In genomic region chr1:56139786-56140185, GRCh38 we compare ENCODE assay signal across 15 cellular contexts.
"Had no signal": no experiment of that assay in that cellular context is flagged by ENCODE, and none has a peak within 500 bp of the region (broad histone marks: within the 10 kb centered on the region; RNA-seq: fewer than 3 reads in every experiment).

No MANE protein-coding gene starts in this region.

- H3K36me3 ChIP-seq: suprapubic skin, transverse colon had no signal

- H3K27ac ChIP-seq: body of pancreas, psoas muscle, suprapubic skin, transverse colon had no signal

- H3K9me3 ChIP-seq: body of pancreas, psoas muscle, suprapubic skin, transverse colon had no signal

- DNase-seq: activated CD4-positive, alpha-beta T cell treated with anti-CD3 and anti-CD28 coated beads, Interleukin-2, amount 50 U/mL, for 48 hours; activated gamma-delta T cell treated with Interleukin-2 at 50 U/mL for 16 hours; body of pancreas; effector memory CD8-positive, alpha-beta T cell; midbrain; psoas muscle; right cardiac atrium; small intestine; stimulated activated CD4-positive, alpha-beta T cell treated with anti-CD3 and anti-CD28 coated beads, Interleukin-15, amount 100 ng/mL, for 24 hours; stimulated activated CD4-positive, alpha-beta T cell treated with anti-CD3 and anti-CD28 coated beads, Interleukin-2, amount 100 ng/mL, for 48 hours; stimulated activated naive CD8-positive, alpha-beta T cell treated with anti-CD3 and anti-CD28 coated beads, Interleukin-15, amount 100 ng/mL, for 72 hours; transverse colon had no signal

- H3K27me3 ChIP-seq: body of pancreas, suprapubic skin, transverse colon had no signal

- ATAC-seq: body of pancreas; effector memory CD8-positive, alpha-beta T cell; left lobe of liver; psoas muscle; right cardiac atrium; stimulated activated naive CD8-positive, alpha-beta T cell treated with anti-CD3 and anti-CD28 coated beads, Interleukin-15, amount 100 ng/mL, for 72 hours had no signal

- H3K4me1 ChIP-seq: body of pancreas, suprapubic skin had no signal

- H3K4me3 ChIP-seq: body of pancreas, psoas muscle, suprapubic skin, transverse colon had no signal

- FAIRE-seq: islet of Langerhans, small intestine had no signal
